8 cellular contexts compared by ENCODE assay signal in genomic region chr11:2929880-2930704, GRCh38. TPM values are rescaled to one million over a fixed set of nuclear protein-coding genes. Genes with fewer than 3 reads are reported as not detected.
DNase-seq lines count a peak whose midpoint lies in the region; ATAC-seq and TF ChIP-seq lines count a peak whose summit lies in the region.

No MANE protein-coding gene starts in this region.

- H3K4me3 ChIP-seq in heart left ventricle (peak overlapping the region; percentile 22 to 65 (median 50)), rectal smooth muscle tissue (ENCODE audit: low read length) (peak overlapping the region; percentile 34), lower leg skin (ENCODE audit: low read depth, poor library complexity, severe bottlenecking) (no peak overlapping the region)

- 5 to 8% (median 7%) methylated on average over 42 to 53 of the region's 53 CpGs for WGBS in heart left ventricle, 4 donors
- 2 to 7% methylated on average over 41 to 53 of the region's 53 CpGs for WGBS in lower leg skin, 2 donors

- H3K27me3 ChIP-seq in heart left ventricle (peaks cover 7 to 43% (median 25%) of the 10 kb centered on the region in 9 donors), rectal smooth muscle tissue (ENCODE audit: control insufficient read depth, insufficient read depth, low read length) (peaks cover 5% of the 10 kb centered on the region)

- no peak overlapping the region for H3K9ac ChIP-seq in rectal smooth muscle tissue (ENCODE audit: low read length)

- H3K4me1 ChIP-seq in heart left ventricle (peaks cover 4 to 44% (median 17%) of the 10 kb centered on the region in 12 donors), rectal smooth muscle tissue (ENCODE audit: control insufficient read depth, insufficient read depth, low read length) (no peaks in the 10 kb centered on the region)

- TF ChIP-seq CTCF in heart left ventricle (IDR thresholded peaks at IDR 0.05), result peak in 3 of 12 donors; percentile 40 to 48 (median 47)
- peak in 1 of 3 donors; percentile 35 for TF ChIP-seq CTCF in lower leg skin (IDR thresholded peaks at IDR 0.05)

- intact Hi-C loops in heart left ventricle (cut with DNase I) (no loop called here), lower leg skin (cut with DNase I; ENCODE audit: low total_unique reads) (no loop called here)

- H3K36me3 ChIP-seq in heart left ventricle, result no peaks in the 10 kb centered on the region
- H3K36me3 ChIP-seq in rectal smooth muscle tissue (ENCODE audit: control insufficient read depth, insufficient read depth, low read length), result no peaks in the 10 kb centered on the region

- DNase-seq in CD1c-positive myeloid dendritic cell (ENCODE audit: extremely low spot score), result peak; percentile 81
- DNase-seq in NAMALWA (ENCODE audit: low spot score), result peak; percentile 62
- DNase-seq in activated T-cell treated with anti-CD3 and anti-CD28 coated beads, Interleukin-2, amount 50 U/mL, for 48 hours, result peak; percentile 72 to 74
- DNase-seq in heart left ventricle, result peak in 3 of 5 donors; percentile 36 to 61 (median 38)
- no peak for DNase-seq in lower leg skin (ENCODE audit: low spot score in 2 of 2)
- DNase-seq in caudate nucleus (lab: John Stamatoyannopoulos, UW), result no peak

- no peaks in the 10 kb centered on the region for H3K9me3 ChIP-seq in heart left ventricle

- TF ChIP-seq POLR2A in heart left ventricle (IDR thresholded peaks at IDR 0.05) (no peak), lower leg skin (IDR thresholded peaks at IDR 0.05) (no peak)

- ATAC-seq in GM19351 (IDR thresholded peaks at IDR 0.05; ENCODE audit: unreplicated experiment) (peak; percentile 37), heart left ventricle (peak in 3 of 4 donors; percentile 1 to 18 (median 15))

- H3K27ac ChIP-seq in heart left ventricle (peak overlapping the region in 1 of 12 donors; percentile 73), rectal smooth muscle tissue (ENCODE audit: low read depth, low read length) (no peak overlapping the region), caudate nucleus (ENCODE audit: low read depth, low read length) (no peak overlapping the region)

RNA-seq across cellular contexts. Expression of gene PHLDA2, which starts 0.9 kb away (rescaled TPM):
- total RNA-seq in heart left ventricle (1 to 10 TPM in 3 of 9 donors, under 1 TPM in 4, not detected in 2; 0.40 to 3.2 (median 0.93) TPM), lower leg skin (10 to 100 TPM in 1 of 4 donors, 1 to 10 TPM in 3; 5.1 to 16.0 (median 7.4) TPM)
- 1 to 10 TPM; 1.5 to 9.2 TPM for polyA plus RNA-seq in heart left ventricle

RNA-seq across cellular contexts. Expression of gene CDKN1C, which starts 44.5 kb away (rescaled TPM):
- total RNA-seq in heart left ventricle (10 to 100 TPM; 18.8 to 39.1 (median 33.4) TPM), lower leg skin (10 to 100 TPM; 27.1 to 52.7 (median 31.4) TPM)
- 10 to 100 TPM; 31.4 to 42.5 TPM for polyA plus RNA-seq in heart left ventricle

Comparison
In these comparisons a context has a peak if more than half of its experiments do, and no peak if none do; other contexts are left out.
1. DNase-seq: peak in CD1c-positive myeloid dendritic cell (single experiment), NAMALWA (single experiment), activated T-cell treated with anti-CD3 and anti-CD28 coated beads, Interleukin-2, amount 50 U/mL, for 48 hours (2 of 2) and heart left ventricle (3 of 5); none in lower leg skin (0 of 2) and caudate nucleus (0 of 61).